ENCODE assay signal across 8 cellular contexts in genomic region chr7:100148225-100148558, GRCh38. TPM values are rescaled to one million over a fixed set of nuclear protein-coding genes. Genes with fewer than 3 reads are reported as not detected.
DNase-seq lines count a peak whose midpoint lies in the region; ATAC-seq and TF ChIP-seq lines count a peak whose summit lies in the region.

No MANE protein-coding gene starts in this region.

- TF ChIP-seq CTCF in foreskin fibroblast (IDR thresholded peaks at IDR 0.05; ENCODE audit: low read depth, low read length), result no peak

- H3K9me3 ChIP-seq in T-helper 17 cell (ENCODE audit: control insufficient read depth, low read length, poor library complexity, severe bottlenecking) (no peaks in the 10 kb centered on the region), skeletal muscle satellite cell (replicated peaks; ENCODE audit: low read length) (no peaks in the 10 kb centered on the region)

- peak overlapping the region; percentile 98 for H3K27ac Mint-ChIP-seq in T-helper 17 cell

- H3K4me3 Mint-ChIP-seq in T-helper 17 cell, result peak overlapping the region; percentile 100

- no peaks in the 10 kb centered on the region for H3K27me3 Mint-ChIP-seq in T-helper 17 cell

- peak overlapping the region; percentile 64 for H3K9ac ChIP-seq in skeletal muscle satellite cell (ENCODE audit: low read depth, low read length)

- no peaks in the 10 kb centered on the region for H3K27me3 ChIP-seq in skeletal muscle satellite cell (ENCODE audit: control insufficient read depth, insufficient read depth, low read length)

- H3K4me3 ChIP-seq in foreskin fibroblast (ENCODE audit: low read depth in 1 of 2, low read length in 2 of 2), result peak overlapping the region; percentile 30 to 95
- H3K4me3 ChIP-seq in skeletal muscle satellite cell (ENCODE audit: low read length), result peak overlapping the region; percentile 65

- peak; percentile 19 for ATAC-seq in GM19395 (IDR thresholded peaks at IDR 0.05; ENCODE audit: unreplicated experiment)
- no peak for ATAC-seq in T-helper 17 cell
- ATAC-seq in HG03457 (IDR thresholded peaks at IDR 0.05; ENCODE audit: unreplicated experiment), result no peak
- no peak for ATAC-seq in HG02759 (IDR thresholded peaks at IDR 0.05; ENCODE audit: unreplicated experiment)

- H3K4me2 ChIP-seq in skeletal muscle satellite cell (ENCODE audit: low read length), result peak overlapping the region; percentile 86

- peaks cover 2% of the 10 kb centered on the region for H3K36me3 ChIP-seq in skeletal muscle satellite cell (ENCODE audit: insufficient read depth, low read length)

- peaks cover 7% of the 10 kb centered on the region for H3K4me1 ChIP-seq in skeletal muscle satellite cell (ENCODE audit: control insufficient read depth, insufficient read depth, low read length)

- peaks cover 11% of the 10 kb centered on the region for H3K36me3 Mint-ChIP-seq in T-helper 17 cell (ENCODE audit: low read depth)

- H3K4me1 Mint-ChIP-seq in T-helper 17 cell, result peaks cover 30% of the 10 kb centered on the region

- DNase-seq in T-helper 17 cell, result no peak
- no peak for DNase-seq in foreskin fibroblast
- DNase-seq in ecto neural progenitor cell (ENCODE audit: low spot score), result no peak
- no peak for DNase-seq in LoVo (ENCODE audit: low spot score)

RNA-seq across cellular contexts. Expression of gene LAMTOR4, which starts 0.5 kb away (rescaled TPM):
- total RNA-seq in T-helper 17 cell, result 100 to 1,000 TPM; 124 to 135 TPM
- total RNA-seq in skeletal muscle satellite cell (2012; rRNA removed), result 91.0 and 95.5 TPM in 2 replicates

RNA-seq across cellular contexts. Expression of gene TRAPPC14, which starts 10.3 kb away (rescaled TPM):
- 10 to 100 TPM; 45.8 to 46.9 TPM for total RNA-seq in T-helper 17 cell
- 6.8 and 8.5 TPM in 2 replicates for total RNA-seq in skeletal muscle satellite cell (2012; rRNA removed)

RNA-seq across cellular contexts. Expression of gene GAL3ST4, which starts 20.2 kb away (rescaled TPM):
- 1 to 10 TPM; 5.0 to 6.5 TPM for total RNA-seq in T-helper 17 cell
- 0.44 and 0.76 TPM in 2 replicates for total RNA-seq in skeletal muscle satellite cell (2012; rRNA removed)

RNA-seq across cellular contexts. Expression of gene MBLAC1, which starts 21.4 kb away (rescaled TPM):
- 1 to 10 TPM; 4.0 to 4.2 TPM for total RNA-seq in T-helper 17 cell
- total RNA-seq in skeletal muscle satellite cell (2012; rRNA removed), result 2.0 and 3.7 TPM in 2 replicates

RNA-seq across cellular contexts. Expression of gene CNPY4, which starts 28.8 kb away (rescaled TPM):
- total RNA-seq in T-helper 17 cell, result 10 to 100 TPM; 22.5 to 22.6 TPM
- 9.2 and 9.9 TPM in 2 replicates for total RNA-seq in skeletal muscle satellite cell (2012; rRNA removed)
